In the genomic region with DNA sequence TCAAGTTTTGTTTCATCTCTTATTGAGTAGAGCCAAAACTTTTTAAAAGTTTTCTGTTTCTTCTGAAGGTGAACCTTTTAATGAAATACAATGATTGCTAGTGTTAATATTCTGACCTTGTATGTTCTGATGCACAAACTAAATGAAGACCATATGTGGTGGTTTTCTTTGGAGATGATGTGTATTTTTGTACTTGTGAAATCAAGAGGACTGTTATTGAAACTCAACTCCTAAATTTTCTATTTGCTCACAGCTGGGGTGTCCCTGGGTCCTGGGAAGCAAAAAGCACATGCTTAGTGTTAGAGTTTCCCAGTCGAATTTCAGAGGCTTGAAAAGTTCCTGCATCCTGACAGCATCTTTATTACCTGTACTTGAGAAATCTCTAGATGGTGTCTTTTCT, we compare ENCODE assay signal across 25 cellular contexts.
A peak's percentile ranks its signal among the peaks of the same experiment; 100 is the strongest.
DNase-seq lines count a peak whose midpoint lies in the region; ATAC-seq, FAIRE-seq and TF ChIP-seq lines count a peak whose summit lies in the region.
"Had no signal": no experiment of that assay in that cellular context is flagged by ENCODE, and none has a peak within 500 bp of the region (broad histone marks: within the 10 kb centered on the region; RNA-seq: fewer than 3 reads in every experiment).

No MANE protein-coding gene starts in this region.

- no peaks in the 10 kb centered on the region for H4K20me1 ChIP-seq in osteoblast (ENCODE audit: insufficient read depth, low read length)

- no peak for ATAC-seq in GM18907 (IDR thresholded peaks at IDR 0.05; ENCODE audit: unreplicated experiment)
- ATAC-seq in HG02763 (IDR thresholded peaks at IDR 0.05; ENCODE audit: unreplicated experiment): no peak

- no peak for DNase-seq in SK-N-MC (ENCODE audit: low read depth, low spot score)
- DNase-seq in osteoblast (ENCODE audit: insufficient read length, low spot score, missing footprints): peak; percentile 21
- no peak for DNase-seq in COLO829 (ENCODE audit: low spot score)
- DNase-seq in SIG-M5 (lab: John Stamatoyannopoulos, UW): no peak
- DNase-seq: AML-193; CD8-positive, alpha-beta memory T cell; DMS53; GF-D8; GOT3; MG63; NCI-H1417; NCI-H1694 treated with DMSO at 0.1 percent for 48 hours; NCI-H2081 treated with DMSO at 0.1 percent for 48 hours; NCI-H446; NCI-H526; OCI-M1 had no signal

- H3K27ac ChIP-seq in ACC112 (ENCODE audit: low read depth, low read length) (no peak overlapping the region), SK-N-MC (peak overlapping the region; percentile 83; the same call in 1 of the 2 replicates), osteoblast (ENCODE audit: low read depth, low read length) (no peak overlapping the region)
- H3K27ac ChIP-seq: 22Rv1, C4-2B, SJSA1 had no signal

- H2AFZ ChIP-seq in ACC112 (ENCODE audit: low read length, unreplicated experiment): peak overlapping the region; percentile 25
- no peak overlapping the region for H2AFZ ChIP-seq in osteoblast (ENCODE audit: low read length)

- H3K9me3 ChIP-seq in SK-N-MC (ENCODE audit: low read depth, low read length) (0 out of 2 replicates have a peak, but pooled peaks cover 3% of the 10 kb centered on the region), osteoblast (ENCODE audit: low read depth, low read length) (no peaks in the 10 kb centered on the region)
- H3K9me3 ChIP-seq: MG63, SJSA1 had no signal

- FAIRE-seq in endometrium (lab: Jason Lieb, UNC): peak; percentile 87
- FAIRE-seq: D721Med, RCC 7860 had no signal

- H3K4me1 ChIP-seq in ACC112 (ENCODE audit: control insufficient read depth, insufficient read depth, low read length, unreplicated experiment): no peaks in the 10 kb centered on the region
- no peaks in the 10 kb centered on the region for H3K4me1 ChIP-seq in osteoblast (ENCODE audit: insufficient read depth, low read length)
- H3K4me1 ChIP-seq: SJSA1 had no signal

- H3K79me2 ChIP-seq in ACC112 (ENCODE audit: control insufficient read depth, insufficient read depth, low read length, unreplicated experiment) (no peaks in the 10 kb centered on the region), osteoblast (ENCODE audit: insufficient read depth, low read length) (no peaks in the 10 kb centered on the region)

- no peak overlapping the region for H3K4me2 ChIP-seq in osteoblast (ENCODE audit: insufficient read depth, low read length)

- H3K9ac ChIP-seq in SK-N-MC (ENCODE audit: insufficient read length): no peak overlapping the region

- H3K4me3 ChIP-seq in ACC112 (ENCODE audit: low read depth, low read length): no peak overlapping the region
- H3K4me3 ChIP-seq in SK-N-MC: peak overlapping the region; percentile 29
- H3K4me3 ChIP-seq in osteoblast (ENCODE audit: insufficient read depth, low read length): no peak overlapping the region
- H3K4me3 ChIP-seq: MG63, SJSA1 had no signal

- TF ChIP-seq CTCF in osteoblast (IDR thresholded peaks at IDR 0.05; ENCODE audit: extremely low read depth, low read depth, low read length): no peak

- H3K27me3 ChIP-seq in ACC112 (ENCODE audit: insufficient read depth, low read length): no peaks in the 10 kb centered on the region
- H3K27me3 ChIP-seq in osteoblast (ENCODE audit: insufficient read depth, low read length): no peaks in the 10 kb centered on the region
- H3K27me3 ChIP-seq: MG63, SJSA1 had no signal

- H3K36me3 ChIP-seq in ACC112 (ENCODE audit: insufficient read depth, low read length) (no peaks in the 10 kb centered on the region), SK-N-MC (ENCODE audit: insufficient read depth, low read length) (no peaks in the 10 kb centered on the region), osteoblast (ENCODE audit: insufficient read depth, low read length) (no peaks in the 10 kb centered on the region)
- H3K36me3 ChIP-seq: MG63, SJSA1 had no signal
